24 cellular contexts compared by ENCODE assay signal in the genomic region with DNA sequence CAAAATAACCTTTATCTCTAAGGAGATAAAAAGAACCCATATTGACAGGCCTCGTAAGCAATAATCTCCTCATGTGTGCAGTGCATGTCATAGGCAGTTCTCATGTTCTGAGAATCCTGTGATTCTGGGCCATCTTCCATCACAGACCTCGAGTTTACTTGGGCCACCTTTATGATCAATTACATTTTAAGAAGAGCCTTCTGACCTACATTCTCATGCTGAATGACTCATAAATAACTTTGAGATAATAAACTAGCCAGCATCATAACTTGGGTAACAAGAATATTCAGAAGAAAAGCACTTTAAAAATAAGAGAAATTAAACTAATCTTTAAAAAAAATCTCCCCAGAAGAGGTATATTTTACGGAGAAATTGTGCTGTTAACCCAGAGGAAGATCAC.
"Had no signal": no experiment of that assay in that cellular context is flagged by ENCODE, and none has a peak within 500 bp of the region (broad histone marks: within the 10 kb centered on the region; RNA-seq: fewer than 3 reads in every experiment).

No MANE protein-coding gene starts in this region.

- H3K36me3 ChIP-seq: ascending aorta, cardiac muscle cell, left ventricle myocardium inferior, neural progenitor cell, right lobe of liver, stomach, suprapubic skin, tibial nerve, WERI-Rb-1 had no signal

- DNase-seq: activated CD4-positive, alpha-beta T cell treated with anti-CD3 and anti-CD28 coated beads, Interleukin-2, amount 10 ng/mL, durations not matched to agents 7 days and 5 days; activated CD4-positive, CD25-positive, alpha-beta regulatory T cell treated with anti-CD3 and anti-CD28 coated beads, Interleukin-2, amount 50 U/mL, for 72 hours; activated CD8-positive, alpha-beta memory T cell treated with anti-CD3 and anti-CD28 coated beads, Interleukin-2, amount 10 ng/mL, durations not matched to agents 7 days and 5 days; activated CD8-positive, alpha-beta T cell treated with anti-CD3 and anti-CD28 coated beads for 36 hours; activated effector memory CD4-positive, alpha-beta T cell treated with anti-CD3 and anti-CD28 coated beads, Interleukin-2, amount 50 U/mL, for 16 hours; activated T-cell treated with anti-CD3 and anti-CD28 coated beads for 4 hours; dermis blood vessel endothelial cell; effector CD8-positive, alpha-beta T cell; immature natural killer cell; left ventricle myocardium inferior; naive thymus-derived CD8-positive, alpha-beta T cell; posterior cingulate gyrus; right lobe of liver; small intestine; stimulated activated CD4-positive, alpha-beta T cell treated with anti-CD3 and anti-CD28 coated beads, Interleukin-15, amount 100 ng/mL, for 24 hours; stomach; T-cell; WERI-Rb-1 had no signal

- H3K4me3 ChIP-seq: ascending aorta, cardiac muscle cell, left ventricle myocardium inferior, neural progenitor cell, right lobe of liver, stomach, suprapubic skin, tibial nerve had no signal

- H2AFZ ChIP-seq: neural progenitor cell had no signal

- H3K4me1 ChIP-seq: ascending aorta, left ventricle myocardium inferior, neural progenitor cell, right lobe of liver, stomach, suprapubic skin, tibial nerve had no signal

- H3K27me3 ChIP-seq: ascending aorta, cardiac muscle cell, neural progenitor cell, right lobe of liver, stomach, suprapubic skin, tibial nerve had no signal

- H3K27ac ChIP-seq: ascending aorta, cardiac muscle cell, left ventricle myocardium inferior, neural progenitor cell, right lobe of liver, stomach, suprapubic skin, tibial nerve, WERI-Rb-1 had no signal

- H3K9ac ChIP-seq: neural progenitor cell had no signal

- H3K4me2 ChIP-seq: neural progenitor cell had no signal

- ATAC-seq: activated CD8-positive, alpha-beta memory T cell treated with anti-CD3 and anti-CD28 coated beads, Interleukin-2, amount 10 ng/mL, durations not matched to agents 7 days and 5 days; activated CD8-positive, alpha-beta T cell treated with anti-CD3 and anti-CD28 coated beads for 36 hours; naive thymus-derived CD8-positive, alpha-beta T cell; right lobe of liver; stimulated activated memory B cell treated with anti-CD40 and anti-IgM and Interleukin-4, amounts not matched to agents 10 μg/mL and 1 μg/mL and 100 μg/mL, for 72 hours; T-cell had no signal

- H3K9me3 ChIP-seq: ascending aorta, left ventricle myocardium inferior, right lobe of liver, stomach, suprapubic skin, tibial nerve had no signal
